ENCODE assay signal across 8 cellular contexts in the genomic region with DNA sequence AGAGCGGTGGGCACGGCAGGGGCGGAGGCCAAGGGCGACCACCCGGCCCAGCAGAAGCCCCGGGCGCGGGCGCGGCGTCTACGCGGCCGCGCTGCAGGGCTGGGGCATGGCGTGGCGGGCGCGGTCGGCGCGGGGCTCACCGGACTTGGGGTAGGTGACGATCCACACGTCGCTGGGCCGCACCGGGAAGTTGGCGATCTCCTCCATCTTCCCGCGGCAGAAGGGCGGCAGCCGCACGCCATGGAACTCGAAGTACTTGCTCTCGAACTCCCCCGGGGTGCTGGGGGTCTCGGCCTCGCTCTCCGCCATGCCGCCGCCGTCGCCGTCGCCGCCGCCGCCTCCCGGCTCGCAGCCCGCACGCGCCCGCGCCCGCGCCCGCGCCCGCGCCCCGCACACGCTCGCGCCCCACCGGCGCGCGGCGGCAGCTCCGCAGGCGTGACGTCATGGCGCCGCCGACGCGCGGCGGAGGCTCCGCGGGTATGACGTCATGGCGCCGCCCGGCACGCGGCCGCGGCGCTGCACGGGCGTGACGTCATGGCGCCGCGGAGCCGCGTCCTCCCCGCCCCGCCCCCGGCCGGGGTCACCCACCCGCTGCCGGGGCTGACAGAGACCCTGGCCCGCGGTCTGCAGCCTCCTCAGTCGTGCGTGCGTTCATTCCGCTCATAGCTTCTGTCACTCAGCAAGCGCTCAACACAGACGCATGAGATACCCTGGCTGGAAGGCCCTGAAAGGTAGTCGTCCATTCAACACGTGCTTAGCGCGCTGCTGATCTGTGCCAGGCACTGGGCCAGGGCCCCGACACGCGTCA. TPM values are rescaled to one million over a fixed set of nuclear protein-coding genes. Genes with fewer than 3 reads are reported as not detected.
DNase-seq lines count a peak whose midpoint lies in the region; ATAC-seq, FAIRE-seq and TF ChIP-seq lines count a peak whose summit lies in the region.

A gene with protein sequence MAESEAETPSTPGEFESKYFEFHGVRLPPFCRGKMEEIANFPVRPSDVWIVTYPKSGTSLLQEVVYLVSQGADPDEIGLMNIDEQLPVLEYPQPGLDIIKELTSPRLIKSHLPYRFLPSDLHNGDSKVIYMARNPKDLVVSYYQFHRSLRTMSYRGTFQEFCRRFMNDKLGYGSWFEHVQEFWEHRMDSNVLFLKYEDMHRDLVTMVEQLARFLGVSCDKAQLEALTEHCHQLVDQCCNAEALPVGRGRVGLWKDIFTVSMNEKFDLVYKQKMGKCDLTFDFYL (minus strand): TSS at position 440 of the 808 bp plus-strand sequence. CDS start 131 bp downstream, at position 309.

- peak within 1 kb of the TSS in 1 of 3 experiments; percentile 13 for H3K4me3 ChIP-seq in endothelial cell of umbilical vein (replicated peaks in 1 of 3; ENCODE audit: insufficient read depth in 1 of 3, low read depth in 1 of 3, low read length in 3 of 3)
- H3K4me3 ChIP-seq in prostate gland = no peak within 1 kb of the TSS

- BruUV-seq in endothelial cell of umbilical vein (replicated peaks; lab: Mats Ljungman, UMichigan) = no TSS peak

- H3K9ac ChIP-seq in endothelial cell of umbilical vein (replicated peaks; ENCODE audit: extremely low read depth, insufficient read depth, low read length) = no peak within 1 kb of the TSS

- H3K27me3 ChIP-seq in endothelial cell of umbilical vein (ENCODE audit: control insufficient read depth in 2 of 2, insufficient read depth in 2 of 2, low read length in 2 of 2) (peaks cover 0 to 13% of the 10 kb centered on the region in 2 experiments), prostate gland (replicated peaks; ENCODE audit: insufficient read depth) (peaks cover 16% of the 10 kb centered on the region)

- no peak within 1 kb of the TSS for H3K27ac Mint-ChIP-seq in osteocyte (ENCODE audit: unreplicated experiment)

- H3K4me1 ChIP-seq in endothelial cell of umbilical vein (ENCODE audit: control insufficient read depth, extremely low read depth, insufficient read depth, low read length) (no peaks in the 10 kb centered on the region), prostate gland (replicated peaks) (no peaks in the 10 kb centered on the region)

- in situ Hi-C loops in G401 (cut with HindIII; ENCODE audit: low sequenced_read_pairs) = no loop called here
- in situ Hi-C loops in GM13977 (cut with MboI; ENCODE audit: low pct_unique_long_range_greater_than_20kb, low sequenced_read_pairs, unreplicated experiment) = no loop called here

- CTCF ChIA-PET in endothelial cell of umbilical vein (lab: Charles Lee) = interaction anchor here (1.6 kb wide), 1 partner anchor 21 kb away, joined by 5 read pairs; no protein-coding TSS in a partner anchor

- peaks cover 62% of the 10 kb centered on the region for H3K27me3 Mint-ChIP-seq in osteocyte (ENCODE audit: unreplicated experiment)

- ATAC-seq in HG03342 (IDR thresholded peaks at IDR 0.05; ENCODE audit: unreplicated experiment) (no peak), GM18505 (IDR thresholded peaks at IDR 0.05; ENCODE audit: unreplicated experiment) (no peak)

- TF ChIP-seq POLR2A in endothelial cell of umbilical vein (IDR thresholded peaks at IDR 0.05; ENCODE audit: low read depth, low read length) (no peak), prostate gland (IDR thresholded peaks at IDR 0.05) (no peak), GM18505 (IDR thresholded peaks at IDR 0.05; ENCODE audit: borderline replicate concordance, extremely low read depth, insufficient read depth, insufficient read length) (no peak)

- FAIRE-seq in endothelial cell of umbilical vein (lab: Jason Lieb, UNC) = no peak

- peak within 1 kb of the TSS; percentile 60 for H2AFZ ChIP-seq in endothelial cell of umbilical vein (ENCODE audit: low read depth, low read length)

- H3K9me1 ChIP-seq in endothelial cell of umbilical vein (replicated peaks; ENCODE audit: control insufficient read depth, extremely low read depth, insufficient read depth, low read length) = peaks cover 2% of the 10 kb centered on the region

- H3K27ac ChIP-seq in endothelial cell of umbilical vein (ENCODE audit: insufficient read depth, low read depth, low read length) = no peak within 1 kb of the TSS
- H3K27ac ChIP-seq in prostate gland = no peak within 1 kb of the TSS

- intact Hi-C loops in endothelial cell of umbilical vein (cut with micrococcal nuclease) = no loop called here
- intact Hi-C loops in prostate gland (cut with DNase I) = no loop called here

- 3% methylated on average over 65 of the region's 121 CpGs for WGBS in prostate gland

- TF ChIP-seq CTCF in endothelial cell of umbilical vein (IDR thresholded peaks at IDR 0.05; ENCODE audit: extremely low read depth in 1 of 2, insufficient read depth in 1 of 2, low read depth in 1 of 2, low read length in 2 of 2) (no peak), osteocyte (IDR thresholded peaks at IDR 0.05) (no peak), prostate gland (IDR thresholded peaks at IDR 0.05) (no peak), GM13977 (IDR thresholded peaks at IDR 0.05; ENCODE audit: extremely low read depth, insufficient read depth, missing control alignments) (no peak)

- DNase-seq in G401 (ENCODE audit: low spot score) (peak; percentile 64), NCI-H2227 (lab: John Stamatoyannopoulos, UW; ENCODE audit: unreplicated experiment) (peak; percentile 87), endothelial cell of umbilical vein (ENCODE audit: low read depth, low spot score) (no peak), osteocyte (ENCODE audit: extremely low spot score, unreplicated experiment) (no peak), prostate gland (ENCODE audit: low spot score) (no peak), GM13977 (ENCODE audit: low spot score) (no peak)

- peaks cover 3% of the 10 kb centered on the region for H3K4me1 Mint-ChIP-seq in osteocyte (ENCODE audit: unreplicated experiment)

- H3K4me2 ChIP-seq in endothelial cell of umbilical vein (ENCODE audit: insufficient read depth, low read length) = no peak within 1 kb of the TSS

- no peaks in the 10 kb centered on the region for H4K20me1 ChIP-seq in endothelial cell of umbilical vein (replicated peaks; ENCODE audit: control insufficient read depth, extremely low read depth, insufficient read depth, low read length)

- H3K36me3 ChIP-seq in endothelial cell of umbilical vein (ENCODE audit: control insufficient read depth in 2 of 2, extremely low read depth in 1 of 2, insufficient read depth in 2 of 2, low read length in 2 of 2) (no peaks in the 10 kb centered on the region), prostate gland (no peaks in the 10 kb centered on the region)

- no peaks in the 10 kb centered on the region for H3K79me2 ChIP-seq in endothelial cell of umbilical vein (ENCODE audit: control insufficient read depth, insufficient read depth, low read length)

- H3K36me3 Mint-ChIP-seq in osteocyte (ENCODE audit: unreplicated experiment) = no peaks in the 10 kb centered on the region

- dilution Hi-C loops in endothelial cell of umbilical vein (cut with MboI; ENCODE audit: extremely low pct_ligation_motif_present, low sequenced_read_pairs) = no loop called here

- POLR2A ChIA-PET in endothelial cell of umbilical vein (lab: Charles Lee) = no interaction called here

- H3K9me3 Mint-ChIP-seq in osteocyte (ENCODE audit: unreplicated experiment) = no peaks in the 10 kb centered on the region

- no peaks in the 10 kb centered on the region for H3K9me3 ChIP-seq in endothelial cell of umbilical vein (replicated peaks; ENCODE audit: control insufficient read depth, insufficient read depth, low read length)
- H3K9me3 ChIP-seq in prostate gland = no peaks in the 10 kb centered on the region

- H3K4me3 Mint-ChIP-seq in osteocyte (ENCODE audit: unreplicated experiment) = peak within 1 kb of the TSS; percentile 63

TF ChIP-seq in endothelial cell of umbilical vein, 7 proteins besides CTCF, POLR2A, EP300 and RAD21:
- TF ChIP-seq EZH2 (IDR thresholded peaks at IDR 0.05; ENCODE audit: borderline replicate concordance, low read depth, low read length, severe bottlenecking) = no peak
- TF ChIP-seq POLR2AphosphoS5 (IDR thresholded peaks at IDR 0.05; ENCODE audit: insufficient read depth, low read depth, low read length) = no peak
- TF ChIP-seq JUN (IDR thresholded peaks at IDR 0.05; ENCODE audit: borderline replicate concordance, insufficient read depth, insufficient read length, low read depth) = no peak
- TF ChIP-seq, protein P1, sequence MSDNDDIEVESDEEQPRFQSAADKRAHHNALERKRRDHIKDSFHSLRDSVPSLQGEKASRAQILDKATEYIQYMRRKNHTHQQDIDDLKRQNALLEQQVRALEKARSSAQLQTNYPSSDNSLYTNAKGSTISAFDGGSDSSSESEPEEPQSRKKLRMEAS (IDR thresholded peaks at IDR 0.05; ENCODE audit: insufficient read depth, insufficient read length) = no peak
- TF ChIP-seq FOS (IDR thresholded peaks at IDR 0.05; ENCODE audit: borderline replicate concordance, insufficient read depth, low read length) = no peak
- TF ChIP-seq MYC (IDR thresholded peaks at IDR 0.05; ENCODE audit: low read depth, low read length) = no peak
- no peak for TF ChIP-seq GATA2 (IDR thresholded peaks at IDR 0.05; ENCODE audit: insufficient read depth, insufficient read length, low read depth, low read length)
TF ChIP-seq in endothelial cell of umbilical vein: peak in this region for 0.

RNA-seq across cellular contexts. Expression of the gene that starts here (rescaled TPM):
- 5.5 and 9.5 TPM in 2 replicates for total RNA-seq in G401 (2014; rRNA removed; shearing (Covaris generic))
- total RNA-seq in endothelial cell of umbilical vein (0.14 TPM in 1 of 2 replicates, not detected in the other), osteocyte (0.26 TPM in 1 of 2 replicates, not detected in the other), prostate gland (1 to 10 TPM in 1 of 2 donors, under 1 TPM in 1; 0.14 to 3.3 TPM)
- polyA plus RNA-seq in endothelial cell of umbilical vein = 0.48 and 0.49 TPM in 2 replicates
- 0.25 and 0.31 TPM in 2 replicates for polyA plus RNA-seq in endothelial cell of umbilical vein (2011; cell fraction: cytosol; rRNA removed)
- polyA plus RNA-seq in endothelial cell of umbilical vein (2011; cell fraction: nucleus; rRNA removed) = 2.5 and 3.5 TPM in 2 replicates
- 1.4 and 2.0 TPM in 2 replicates for polyA plus RNA-seq in endothelial cell of umbilical vein (2012)
- polyA minus RNA-seq in endothelial cell of umbilical vein = 0.08 and 0.46 TPM in 2 replicates
- not detected for polyA minus RNA-seq in endothelial cell of umbilical vein (2011; cell fraction: cytosol; rRNA and poly(A)+ RNA removed)
- 0.67 and 1.3 TPM in 2 replicates for polyA minus RNA-seq in endothelial cell of umbilical vein (2011; cell fraction: nucleus; rRNA and poly(A)+ RNA removed)

Comparison
In these comparisons a context has a peak if more than half of its experiments do, and no peak if none do; other contexts are left out.
1. DNase-seq: peak in G401 (single experiment) and NCI-H2227 (single experiment); none in endothelial cell of umbilical vein (single experiment), osteocyte (single experiment), prostate gland (single experiment) and GM13977 (single experiment).